ENCODE assay signal across 12 cellular contexts in genomic region chr10:63603709-63604445, GRCh38.
DNase-seq lines count a peak whose midpoint lies in the region; ATAC-seq and TF ChIP-seq lines count a peak whose summit lies in the region.
"Had no signal": no experiment of that assay in that cellular context is flagged by ENCODE, and none has a peak within 500 bp of the region (broad histone marks: within the 10 kb centered on the region; RNA-seq: fewer than 3 reads in every experiment).

No MANE protein-coding gene starts in this region.

- no peak overlapping the region for H2AFZ ChIP-seq in PC-9

- H3K27me3 ChIP-seq in PC-9 (ENCODE audit: insufficient read depth, low read depth): no peaks in the 10 kb centered on the region
- H3K27me3 ChIP-seq: SJSA1 had no signal

- no TSS peak for BruUV-seq in PC-9 (replicated peaks; lab: Mats Ljungman, UMichigan)

- H3K27ac ChIP-seq in PC-9: no peak overlapping the region
- H3K27ac ChIP-seq: SJSA1 had no signal

- no peaks in the 10 kb centered on the region for H4K20me1 ChIP-seq in PC-9 (ENCODE audit: insufficient read depth)

- H3K9me2 ChIP-seq in PC-9 (ENCODE audit: insufficient read depth): no peaks in the 10 kb centered on the region

- no peaks in the 10 kb centered on the region for H3K79me2 ChIP-seq in PC-9 (ENCODE audit: low read depth)

- no peaks in the 10 kb centered on the region for H3K9me3 ChIP-seq in PC-9 (ENCODE audit: insufficient read depth, low read depth)
- H3K9me3 ChIP-seq: SJSA1 had no signal

- no peaks in the 10 kb centered on the region; the same call in 1 of the 2 replicates for H3K36me3 ChIP-seq in PC-9 (ENCODE audit: low read depth)

- intact Hi-C loops in PC-9 (cut with micrococcal nuclease; ENCODE audit: unreplicated experiment): no loop called here

- no peaks in the 10 kb centered on the region for H3K4me1 ChIP-seq in PC-9 (replicated peaks; ENCODE audit: insufficient read depth)

- H3K4me2 ChIP-seq in PC-9: no peak overlapping the region

- TF ChIP-seq CTCF in choroid plexus epithelial cell (conservative IDR thresholded peaks at IDR 0.05; ENCODE audit: low read depth, low read length) (no peak), PC-9 (conservative IDR thresholded peaks at IDR 0.05) (no peak)

- ATAC-seq in GM19463 (IDR thresholded peaks at IDR 0.05; ENCODE audit: unreplicated experiment) (peak; percentile 71), HG03095 (IDR thresholded peaks at IDR 0.05; ENCODE audit: unreplicated experiment) (peak; percentile 88), HG03521 (IDR thresholded peaks at IDR 0.05; ENCODE audit: unreplicated experiment) (no peak)
- ATAC-seq: naive thymus-derived CD8-positive, alpha-beta T cell had no signal

- peak; percentile 19 for DNase-seq in EL
- peak; percentile 94 for DNase-seq in choroid plexus epithelial cell (ENCODE audit: low read depth)
- no peak for DNase-seq in AG08395 (ENCODE audit: low spot score)
- DNase-seq in PC-9: no peak
- no peak for DNase-seq in NCI-H526 (lab: John Stamatoyannopoulos, UW)
- DNase-seq: activated CD4-positive, alpha-beta T cell treated with anti-CD3 and anti-CD28 coated beads, Interleukin-2, amount 50 U/mL, for 4 hours; naive thymus-derived CD8-positive, alpha-beta T cell; NCI-H1930 had no signal

- CTCF ChIA-PET in PC-9 (lab: Charles Lee): no interaction called here

- no peaks in the 10 kb centered on the region; the same call in 1 of the 2 replicates for H3F3A ChIP-seq in PC-9 (ENCODE audit: insufficient read depth, low read depth)

- H3K4me3 ChIP-seq in choroid plexus epithelial cell (ENCODE audit: low read depth, low read length): no peak overlapping the region
- H3K4me3 ChIP-seq in PC-9: no peak overlapping the region
- H3K4me3 ChIP-seq: SJSA1 had no signal

- POLR2A ChIA-PET in PC-9 (lab: Charles Lee; ENCODE audit: unreplicated experiment): no interaction called here

Comparison
In these comparisons a context has a peak if more than half of its experiments do, and no peak if none do; other contexts are left out.
1. DNase-seq: peak in EL (single experiment) and choroid plexus epithelial cell (single experiment); none in AG08395 (single experiment), PC-9 (0 of 2) and NCI-H526 (0 of 2).